In the genomic region with DNA sequence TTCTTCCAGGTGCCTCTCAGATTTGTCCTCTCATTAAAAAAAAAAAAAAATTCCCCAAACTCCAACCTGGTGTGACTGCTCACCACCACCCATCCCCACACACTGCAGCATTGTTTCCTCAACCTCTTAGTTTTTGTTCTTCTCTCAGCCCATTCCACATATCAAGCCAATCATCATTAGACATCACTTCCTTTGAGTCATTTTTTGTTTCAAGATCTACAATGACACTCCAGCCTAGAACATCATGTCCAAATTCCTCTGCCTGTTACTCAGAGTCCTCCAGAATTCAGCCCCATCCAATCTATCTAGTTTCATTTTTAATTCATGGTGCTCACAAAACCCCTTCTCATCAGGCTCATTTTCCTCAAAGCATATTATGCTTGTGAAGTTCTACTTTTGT, we compare ENCODE assay signal across 25 cellular contexts.
DNase-seq lines count a peak whose midpoint lies in the region; ATAC-seq and TF ChIP-seq lines count a peak whose summit lies in the region.
"Had no signal": no experiment of that assay in that cellular context is flagged by ENCODE, and none has a peak within 500 bp of the region (broad histone marks: within the 10 kb centered on the region; RNA-seq: fewer than 3 reads in every experiment).

No MANE protein-coding gene starts in this region.

- ATAC-seq in GM18520 (IDR thresholded peaks at IDR 0.05; ENCODE audit: unreplicated experiment) (no peak), body of pancreas (no peak)
- ATAC-seq: activated CD8-positive, alpha-beta memory T cell treated with anti-CD3 and anti-CD28 coated beads, Interleukin-2, amount 10 ng/mL, durations not matched to agents 7 days and 5 days; Panc1; stimulated activated naive CD8-positive, alpha-beta T cell treated with anti-CD3 and anti-CD28 coated beads, Interleukin-15, amount 100 ng/mL, for 72 hours had no signal

- H3K4me3 ChIP-seq in brain microvascular endothelial cell (ENCODE audit: low read depth, low read length) = no peak overlapping the region
- no peak overlapping the region for H3K4me3 ChIP-seq in body of pancreas
- H3K4me3 ChIP-seq: ascending aorta, colonic mucosa, lung, tibial artery had no signal

- in situ Hi-C loops in brain microvascular endothelial cell (cut with HindIII; ENCODE audit: low pct_ligation_motif_present, low sequenced_read_pairs) = no loop called here

- TF ChIP-seq CTCF in brain microvascular endothelial cell (IDR thresholded peaks at IDR 0.05; ENCODE audit: low read depth, low read length, missing control alignments) = no peak
- no peak for TF ChIP-seq CTCF in body of pancreas (IDR thresholded peaks at IDR 0.05)

- H3K9me3 ChIP-seq in body of pancreas = no peaks in the 10 kb centered on the region
- H3K9me3 ChIP-seq: ascending aorta, colonic mucosa, tibial artery had no signal

- no peak for TF ChIP-seq POLR2A in body of pancreas (IDR thresholded peaks at IDR 0.05)

- intact Hi-C loops in body of pancreas (cut with DNase I) = no loop called here

- no peaks in the 10 kb centered on the region for H3K27me3 ChIP-seq in brain microvascular endothelial cell (replicated peaks)
- no peaks in the 10 kb centered on the region for H3K27me3 ChIP-seq in body of pancreas
- H3K27me3 ChIP-seq: ascending aorta, colonic mucosa, tibial artery had no signal

- H3K27ac ChIP-seq in brain microvascular endothelial cell (peak overlapping the region; percentile 29), body of pancreas (no peak overlapping the region)
- H3K27ac ChIP-seq: ascending aorta, colonic mucosa, tibial artery had no signal

- no peaks in the 10 kb centered on the region for H3K36me3 ChIP-seq in brain microvascular endothelial cell (replicated peaks)
- H3K36me3 ChIP-seq in body of pancreas (replicated peaks in 1 of 2; ENCODE audit: insufficient read depth in 1 of 2, low read depth in 2 of 2) = no peaks in the 10 kb centered on the region
- H3K36me3 ChIP-seq: ascending aorta, colonic mucosa, tibial artery had no signal

- H3K4me1 ChIP-seq in body of pancreas = no peaks in the 10 kb centered on the region
- H3K4me1 ChIP-seq: ascending aorta, colonic mucosa, tibial artery had no signal

- DNase-seq in LHCN-M2 (ENCODE audit: low read depth) (peak; percentile 88), brain microvascular endothelial cell (peak; percentile 40), fibroblast of the conjunctiva (ENCODE audit: low read depth) (peak; percentile 69), pulmonary artery endothelial cell (ENCODE audit: low read depth, low spot score) (peak; percentile 1), NOMO-1 treated with dmso at 0.1 percent for 144 hours (lab: John Stamatoyannopoulos, UW; ENCODE audit: unreplicated experiment) (no peak), SW480 (ENCODE audit: low spot score) (no peak), body of pancreas (no peak)
- DNase-seq: activated CD4-positive, alpha-beta T cell treated with anti-CD3 and anti-CD28 coated beads for 48 hours; activated CD8-positive, alpha-beta memory T cell treated with anti-CD3 and anti-CD28 coated beads, Interleukin-2, amount 10 ng/mL, durations not matched to agents 7 days and 5 days; activated naive CD4-positive, alpha-beta T cell treated with anti-CD3 and anti-CD28 coated beads, Interleukin-2, amount 50 U/mL, for 16 hours; CD4-positive, alpha-beta T cell; colonic mucosa; GF-D8; immature natural killer cell; NCI-H1092; NCI-H2029; NCI-H345; stimulated activated CD4-positive, alpha-beta T cell treated with anti-CD3 and anti-CD28 coated beads, Interleukin-12 subunit alpha, Interleukin-12 subunit beta, amount 100 ng/mL, for 4 hours; stimulated activated naive CD8-positive, alpha-beta T cell treated with anti-CD3 and anti-CD28 coated beads, Interleukin-15, amount 100 ng/mL, for 72 hours; T-helper 2 cell; tibial artery had no signal

Comparison
In these comparisons a context has a peak if more than half of its experiments do, and no peak if none do; other contexts are left out.
1. DNase-seq: peak in LHCN-M2 (single experiment), brain microvascular endothelial cell (single experiment), fibroblast of the conjunctiva (single experiment) and pulmonary artery endothelial cell (single experiment); none in NOMO-1 treated with dmso at 0.1 percent for 144 hours (single experiment), SW480 (single experiment) and body of pancreas (0 of 4).